ENCODE assay signal across 18 cellular contexts in the genomic region with DNA sequence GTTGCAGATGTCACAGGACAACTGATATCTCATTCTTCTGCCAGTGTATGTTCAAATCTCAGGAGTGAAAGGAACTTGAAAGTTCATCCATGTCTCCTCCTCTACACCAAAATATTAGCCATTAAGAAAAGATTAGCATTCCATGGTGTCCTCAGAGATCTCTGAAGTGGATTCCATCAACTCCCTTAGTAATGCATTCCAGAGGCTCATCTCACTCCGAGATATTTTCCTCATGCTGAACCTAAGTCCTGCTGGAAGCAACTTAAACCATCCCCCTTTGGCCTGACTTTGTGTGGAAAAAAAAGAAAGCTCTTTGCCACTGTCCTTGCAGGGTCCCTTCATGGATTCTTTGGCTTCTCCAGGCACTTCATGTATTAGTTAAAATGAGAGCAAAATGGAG.
"Had no signal": no experiment of that assay in that cellular context is flagged by ENCODE, and none has a peak within 500 bp of the region (broad histone marks: within the 10 kb centered on the region; RNA-seq: fewer than 3 reads in every experiment).

No MANE protein-coding gene starts in this region.

- H3K9me3 ChIP-seq: colonic mucosa, pancreas had no signal

- H3K4me3 Mint-ChIP-seq: endodermal cell; naive thymus-derived CD8-positive, alpha-beta T cell; stimulated activated naive CD8-positive, alpha-beta T cell treated with anti-CD3 and anti-CD28 coated beads, Interleukin-15, Interleukin-2, amounts not matched to agents 100 ng/mL and 50 ng/mL, for 24 hours; type B pancreatic cell had no signal

- H3K36me3 Mint-ChIP-seq: activated naive CD4-positive, alpha-beta T cell treated with anti-CD3 and anti-CD28 coated beads, Interleukin-2, amount 50 U/mL, for 72 hours; brain; naive thymus-derived CD8-positive, alpha-beta T cell; type B pancreatic cell had no signal

- DNase-seq: activated CD4-positive, alpha-beta T cell treated with anti-CD3 and anti-CD28 coated beads for 1 hour; activated CD4-positive, alpha-beta T cell treated with anti-CD3 and anti-CD28 coated beads, Interleukin-2, amount 50 U/mL, for 4 hours; activated gamma-delta T cell treated with Interleukin-2 at 50 U/mL for 16 hours; central memory CD4-positive, alpha-beta T cell; colonic mucosa; endodermal cell; mesendoderm; naive thymus-derived CD8-positive, alpha-beta T cell; pancreas; stimulated activated CD4-positive, alpha-beta T cell treated with anti-CD3 and anti-CD28 coated beads, Interleukin-15, amount 100 ng/mL, for 24 hours; stimulated activated CD4-positive, alpha-beta T cell treated with anti-CD3 and anti-CD28 coated beads, Interleukin-2, amount 100 ng/mL, for 48 hours; SW 1271; T-helper 2 cell; WERI-Rb-1 had no signal

- H3K27me3 Mint-ChIP-seq: brain; naive thymus-derived CD8-positive, alpha-beta T cell; stimulated activated naive CD8-positive, alpha-beta T cell treated with anti-CD3 and anti-CD28 coated beads, Interleukin-15, Interleukin-2, amounts not matched to agents 100 ng/mL and 50 ng/mL, for 24 hours; type B pancreatic cell had no signal

- H3K4me1 Mint-ChIP-seq: naive thymus-derived CD8-positive, alpha-beta T cell had no signal

- H3K27me3 ChIP-seq: colonic mucosa, pancreas had no signal

- H3K27ac ChIP-seq: colonic mucosa, pancreas, WERI-Rb-1 had no signal

- ATAC-seq: activated naive CD4-positive, alpha-beta T cell treated with anti-CD3 and anti-CD28 coated beads, Interleukin-2, amount 50 U/mL, for 72 hours; naive thymus-derived CD8-positive, alpha-beta T cell had no signal

- H3K27ac Mint-ChIP-seq: activated naive CD4-positive, alpha-beta T cell treated with anti-CD3 and anti-CD28 coated beads, Interleukin-2, amount 50 U/mL, for 72 hours; endodermal cell; naive thymus-derived CD8-positive, alpha-beta T cell; stimulated activated naive CD8-positive, alpha-beta T cell treated with anti-CD3 and anti-CD28 coated beads, Interleukin-15, Interleukin-2, amounts not matched to agents 100 ng/mL and 50 ng/mL, for 24 hours; type B pancreatic cell had no signal

- H3K4me3 ChIP-seq: colonic mucosa, pancreas had no signal

- H3K36me3 ChIP-seq: colonic mucosa, pancreas, WERI-Rb-1 had no signal

- H3K4me1 ChIP-seq: colonic mucosa, pancreas had no signal
